In the genomic region with DNA sequence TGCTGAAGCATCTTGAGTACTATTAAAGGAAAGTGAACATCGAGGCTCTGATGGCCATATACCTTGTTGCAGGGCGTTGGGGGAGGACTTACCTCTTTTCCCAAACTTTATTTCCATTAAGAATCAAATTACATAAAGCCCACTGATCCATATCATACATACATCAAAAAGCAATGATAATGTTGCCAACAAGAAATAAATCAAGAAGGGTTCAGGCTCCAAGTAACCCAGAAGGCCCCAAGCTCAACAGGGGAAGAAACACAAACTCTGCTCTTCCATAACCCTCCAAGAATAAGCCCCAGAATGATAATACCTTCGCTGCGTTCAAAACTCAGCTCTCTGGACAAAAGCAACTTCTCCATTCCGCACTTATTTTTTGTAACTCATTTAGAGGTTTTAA, we compare ENCODE assay signal across 24 cellular contexts. TPM values are rescaled to one million over a fixed set of nuclear protein-coding genes. Genes with fewer than 3 reads are reported as not detected.
DNase-seq lines count a peak whose midpoint lies in the region; ATAC-seq and TF ChIP-seq lines count a peak whose summit lies in the region.
"Had no signal": no experiment of that assay in that cellular context is flagged by ENCODE, and none has a peak within 500 bp of the region (broad histone marks: within the 10 kb centered on the region; RNA-seq: fewer than 3 reads in every experiment).

No MANE protein-coding gene starts in this region.

- 94 to 98% methylated on average over 5 of the region's 5 CpGs for WGBS in GM23248 (ENCODE audit: low coverage in 1 of 2, low lambda C conversion rate in 2 of 2, missing lambda C conversion rate in 2 of 2), 2 experiments
- WGBS in IMR-90 (ENCODE audit: extremely low coverage in 2 of 2, insufficient read length in 1 of 2), 2 experiments = 100% methylated on average over 1 of the region's 5 CpGs; no CpG with 5 or more reads in 1 of the 2 experiments

- H3F3A ChIP-seq in GM23248 (ENCODE audit: insufficient read depth) = peaks cover 8% of the 10 kb centered on the region

- peak overlapping the region; percentile 48; the same call in 1 of the 2 replicates for H2BK20ac ChIP-seq in IMR-90 (ENCODE audit: low read depth, low read length)

- no peaks in the 10 kb centered on the region for H4K20me1 ChIP-seq in GM23248 (ENCODE audit: insufficient read depth)
- H4K20me1 ChIP-seq in IMR-90 (ENCODE audit: insufficient read depth, low read length) = no peaks in the 10 kb centered on the region
- H4K20me1 ChIP-seq: BLaER1 treated with 17β-estradiol and CSF1 and Interleukin-3, amounts not matched to agents 10 nM and 100 nM had no signal

- H3K9me3 ChIP-seq in GM23248 (ENCODE audit: low read depth) (no peaks in the 10 kb centered on the region), IMR-90 (ENCODE audit: control insufficient read depth, insufficient read depth, low read length) (no peaks in the 10 kb centered on the region), SK-N-MC (ENCODE audit: low read depth, low read length) (no peaks in the 10 kb centered on the region)
- H3K9me3 ChIP-seq: A549; BE2C; BLaER1 treated with 17β-estradiol and CSF1 and Interleukin-3, amounts not matched to agents 10 nM and 100 nM had no signal

- no peak overlapping the region for H3K56ac ChIP-seq in IMR-90 (ENCODE audit: extremely low read depth, insufficient read depth, low read length)

- no peak overlapping the region for H3K18ac ChIP-seq in IMR-90 (ENCODE audit: low read depth, low read length)

- TF ChIP-seq RAD21 in IMR-90 (IDR thresholded peaks at IDR 0.05; ENCODE audit: low read length) = no peak

- dilution Hi-C loops in IMR-90 (cut with HindIII; ENCODE audit: low sequenced_read_pairs, unreplicated experiment) = no loop called here

- H3K36me3 Mint-ChIP-seq in mesothelial cell of epicardium (no peaks in the 10 kb centered on the region), MCF 10A (ENCODE audit: insufficient read depth, unreplicated experiment) (no peaks in the 10 kb centered on the region)
- H3K36me3 Mint-ChIP-seq: CD14-positive monocyte; CD8-positive, alpha-beta memory T cell had no signal

- in situ Hi-C loops in GM23248 (cut with MboI) (loop anchor here (25.0 kb wide), 1 partner anchor 393 kb away; no protein-coding TSS in a partner anchor), IMR-90 (cut with MboI; ENCODE audit: low sequenced_read_pairs) (loop anchor here (25.0 kb wide), 2 partner anchors 1443 to 1593 kb away; partner anchors contain the start of gene MEIS1)

- 0 out of 2 replicates have a peak overlapping the region, but pooled peaks have one; percentile 77 for H2AFZ ChIP-seq in GM23248
- H2AFZ ChIP-seq in IMR-90 (replicated peaks; ENCODE audit: low read length, poor library complexity) = no peak overlapping the region

- no peak overlapping the region for H4K5ac ChIP-seq in IMR-90 (ENCODE audit: low read depth, low read length)

- no peaks in the 10 kb centered on the region for H3K9me2 ChIP-seq in GM23248 (ENCODE audit: insufficient read depth)

- H3K23ac ChIP-seq in IMR-90 (ENCODE audit: low read depth, low read length) = no peak overlapping the region

- TF ChIP-seq POLR2A in IMR-90 (IDR thresholded peaks at IDR 0.05; ENCODE audit: low read depth, low read length) = no peak
- TF ChIP-seq POLR2A in GM18505 (IDR thresholded peaks at IDR 0.05; ENCODE audit: borderline replicate concordance, extremely low read depth, insufficient read depth, insufficient read length) = no peak

- CTCF ChIA-PET in IMR-90 (lab: Yijun Ruan, JAX) = interaction anchor here (0.6 to 1.9 kb wide), 3 partner anchors 14 to 190 kb away, joined by 3 to 8 read pairs (median 4); no protein-coding TSS in a partner anchor
- CTCF ChIA-PET in MCF 10A (lab: Yijun Ruan, JAX) = interaction anchor here (0.6 to 1.9 kb wide), 12 partner anchors 33 to 1602 kb away, joined by 3 to 7 read pairs (median 4); no protein-coding TSS in a partner anchor

- H3K27ac Mint-ChIP-seq in mesothelial cell of epicardium = peak overlapping the region; percentile 92
- no peak overlapping the region for H3K27ac Mint-ChIP-seq in MCF 10A (ENCODE audit: low read depth, unreplicated experiment)
- H3K27ac Mint-ChIP-seq: CD14-positive monocyte; CD4-positive, alpha-beta T cell; CD8-positive, alpha-beta memory T cell had no signal

- H3K9ac ChIP-seq in GM23248 (no peak overlapping the region), IMR-90 (ENCODE audit: low read depth, low read length) (no peak overlapping the region), SK-N-MC (ENCODE audit: insufficient read length) (peak overlapping the region; percentile 76)
- H3K9ac ChIP-seq: BLaER1 treated with 17β-estradiol and CSF1 and Interleukin-3, amounts not matched to agents 10 nM and 100 nM had no signal

- H2BK120ac ChIP-seq in IMR-90 (ENCODE audit: low read depth, low read length) = peak overlapping the region; percentile 48

- no peaks in the 10 kb centered on the region for H3K9me1 ChIP-seq in IMR-90 (ENCODE audit: insufficient read depth, low read length)

- H3K4me1 Mint-ChIP-seq in mesothelial cell of epicardium (peaks cover 33% of the 10 kb centered on the region), MCF 10A (ENCODE audit: insufficient read depth, unreplicated experiment) (peaks cover 5% of the 10 kb centered on the region)
- H3K4me1 Mint-ChIP-seq: CD14-positive monocyte; CD8-positive, alpha-beta memory T cell had no signal

- H3K14ac ChIP-seq in IMR-90 (replicated peaks; ENCODE audit: low read depth, low read length) = 0 out of 2 replicates have a peak overlapping the region, but pooled peaks have one; percentile 29

- BruUV-seq in IMR-90 (replicated peaks; lab: Mats Ljungman, UMichigan) (no TSS peak), MCF 10A (replicated peaks; lab: Mats Ljungman, UMichigan) (no TSS peak)

- no peaks in the 10 kb centered on the region for H3K27me3 ChIP-seq in GM23248 (replicated peaks; ENCODE audit: insufficient read depth)
- H3K27me3 ChIP-seq in IMR-90 (ENCODE audit: control insufficient read depth, insufficient read depth, low read length) = no peaks in the 10 kb centered on the region
- H3K27me3 ChIP-seq: BE2C; BLaER1 treated with 17β-estradiol and CSF1 and Interleukin-3, amounts not matched to agents 10 nM and 100 nM had no signal

- H3K79me2 ChIP-seq in GM23248 (ENCODE audit: insufficient read depth) = no peaks in the 10 kb centered on the region

- no peak overlapping the region; the same call in 2 of the 3 replicates for H2BK15ac ChIP-seq in IMR-90 (ENCODE audit: low read depth, low read length)

- H4K91ac ChIP-seq in IMR-90 (ENCODE audit: insufficient read depth, low read depth, low read length) = no peak overlapping the region

- H3K4me2 ChIP-seq in GM23248 (ENCODE audit: unreplicated experiment) (no peak overlapping the region), IMR-90 (ENCODE audit: low read depth, low read length) (no peak overlapping the region)
- H3K4me2 ChIP-seq: BLaER1 treated with 17β-estradiol and CSF1 and Interleukin-3, amounts not matched to agents 10 nM and 100 nM had no signal

- H3K4me3 Mint-ChIP-seq in mesothelial cell of epicardium (no peak overlapping the region), MCF 10A (ENCODE audit: unreplicated experiment) (no peak overlapping the region)
- H3K4me3 Mint-ChIP-seq: CD14-positive monocyte; CD4-positive, alpha-beta T cell; CD8-positive, alpha-beta memory T cell had no signal

- peak overlapping the region; percentile 58; the same call in 1 of the 2 replicates for H3K4ac ChIP-seq in IMR-90 (ENCODE audit: low read depth, low read length)

- H3K4me1 ChIP-seq in GM23248 (ENCODE audit: insufficient read depth) (peaks cover 21% of the 10 kb centered on the region), IMR-90 (ENCODE audit: control insufficient read depth, insufficient read depth, low read length) (no peaks in the 10 kb centered on the region; the same call in 1 of the 2 replicates)
- H3K4me1 ChIP-seq: A549; BE2C; BLaER1 treated with 17β-estradiol and CSF1 and Interleukin-3, amounts not matched to agents 10 nM and 100 nM had no signal

- no peaks in the 10 kb centered on the region for H3K36me3 ChIP-seq in GM23248 (ENCODE audit: low read depth)
- no peaks in the 10 kb centered on the region for H3K36me3 ChIP-seq in IMR-90 (ENCODE audit: control insufficient read depth, insufficient read depth, low read length)
- no peaks in the 10 kb centered on the region for H3K36me3 ChIP-seq in SK-N-MC (ENCODE audit: insufficient read depth, low read length)
- H3K36me3 ChIP-seq: BE2C; BLaER1 treated with 17β-estradiol and CSF1 and Interleukin-3, amounts not matched to agents 10 nM and 100 nM had no signal

- H3K79me1 ChIP-seq in IMR-90 (ENCODE audit: low read depth in 1 of 2, low read length in 2 of 2) = no peaks in the 10 kb centered on the region

- H4K8ac ChIP-seq in IMR-90 (ENCODE audit: low read depth in 2 of 2, low read length in 2 of 2) = peak overlapping the region in 1 of 2 experiments; percentile 37; a peak in 1 of 4 replicates

- H3K27me3 Mint-ChIP-seq in mesothelial cell of epicardium (ENCODE audit: low read depth) (no peaks in the 10 kb centered on the region), MCF 10A (ENCODE audit: insufficient read depth, unreplicated experiment) (no peaks in the 10 kb centered on the region)

- TF ChIP-seq CTCF in IMR-90 (conservative IDR thresholded peaks at IDR 0.05; ENCODE audit: low read depth, low read length) (no peak), mesothelial cell of epicardium (IDR thresholded peaks at IDR 0.05; ENCODE audit: unreplicated experiment) (no peak), MCF 10A (IDR thresholded peaks at IDR 0.05; ENCODE audit: unreplicated experiment) (no peak)

- intact Hi-C loops in IMR-90 (cut with micrococcal nuclease) (loop anchor here (2.0 to 10.0 kb wide), 6 partner anchors 298 to 1603 kb away; no protein-coding TSS in a partner anchor), MCF 10A (cut with micrococcal nuclease) (loop anchor here (2.0 to 5.0 kb wide), 5 partner anchors 553 to 1454 kb away; no protein-coding TSS in a partner anchor)

- no peak overlapping the region for H3K27ac ChIP-seq in GM23248
- H3K27ac ChIP-seq in IMR-90 (ENCODE audit: insufficient read depth, low read length) = no peak overlapping the region
- peak overlapping the region; percentile 95 for H3K27ac ChIP-seq in SK-N-MC
- H3K27ac ChIP-seq: A549; BLaER1 treated with 17β-estradiol and CSF1 and Interleukin-3, amounts not matched to agents 10 nM and 100 nM had no signal

- no peak overlapping the region for H3K4me3 ChIP-seq in GM23248
- H3K4me3 ChIP-seq in IMR-90 (ENCODE audit: insufficient read depth, low read depth, low read length) = no peak overlapping the region
- H3K4me3 ChIP-seq in SK-N-MC = no peak overlapping the region; the same call in 1 of the 2 replicates
- H3K4me3 ChIP-seq: A549; BLaER1 treated with 17β-estradiol and CSF1 and Interleukin-3, amounts not matched to agents 10 nM and 100 nM; GM12878 had no signal

- peaks cover 10% of the 10 kb centered on the region for H3K9me3 Mint-ChIP-seq in mesothelial cell of epicardium
- no peaks in the 10 kb centered on the region for H3K9me3 Mint-ChIP-seq in MCF 10A (ENCODE audit: unreplicated experiment)
- H3K9me3 Mint-ChIP-seq: CD14-positive monocyte; CD4-positive, alpha-beta T cell; CD8-positive, alpha-beta memory T cell had no signal

- POLR2A ChIA-PET in IMR-90 (lab: Charles Lee; ENCODE audit: unreplicated experiment) (interaction anchor here (0.5 kb wide), 1 partner anchor 430 kb away, joined by 4 read pairs; no protein-coding TSS in a partner anchor), MCF 10A (lab: Yijun Ruan, JAX) (interaction anchor here (0.7 to 2.3 kb wide), 12 partner anchors 10 to 1596 kb away, joined by 3 to 15 read pairs (median 4); no protein-coding TSS in a partner anchor)

- no peak for DNase-seq in GM23248
- no peak for DNase-seq in IMR-90
- no peak for DNase-seq in SK-N-MC (ENCODE audit: low read depth, low spot score)
- no peak for DNase-seq in mesothelial cell of epicardium (ENCODE audit: low spot score in 2 of 2, unreplicated experiment in 2 of 2)
- DNase-seq in MCF 10A (ENCODE audit: unreplicated experiment) = no peak
- DNase-seq: 8988T; ACHN; AML-193; BE2C; CD4-positive, alpha-beta T cell; CD8-positive, alpha-beta memory T cell; DMS 273 treated with DMSO at 0.1 percent for 48 hours; DMS79; EL; GDM1; H7; HCEC 1CT had no signal

- ATAC-seq in IMR-90 (ENCODE audit: low read depth) (no peak), GM18505 (IDR thresholded peaks at IDR 0.05; ENCODE audit: unreplicated experiment) (no peak), GM18498 (IDR thresholded peaks at IDR 0.05; ENCODE audit: unreplicated experiment) (no peak), GM18867 (IDR thresholded peaks at IDR 0.05; ENCODE audit: unreplicated experiment) (no peak)
- ATAC-seq: A549, GM12878 had no signal

- H2AK5ac ChIP-seq in IMR-90 (ENCODE audit: low read depth, low read length) = no peak overlapping the region

- H2AK9ac ChIP-seq in IMR-90 (replicated peaks; ENCODE audit: low read depth, low read length, poor library complexity) = no peak overlapping the region

- H2BK5ac ChIP-seq in IMR-90 (ENCODE audit: low read depth, low read length, poor library complexity, severe bottlenecking) = no peak overlapping the region

RNA-seq across cellular contexts. Expression of gene C1D, which starts 32.3 kb away (rescaled TPM):
- total RNA-seq in GM23248 (2014; rRNA removed; shearing (Covaris generic)) = 48.3 and 65.3 TPM in 2 replicates
- polyA plus RNA-seq in GM23248 (2016; fragmentation: Nextera tagmentation; extraction: Ambion mirVana) = 28.6 and 32.5 TPM in 2 replicates
- 2.7 and 13.6 TPM in 2 replicates for total RNA-seq in IMR-90 (2012; rRNA removed)
- 14.3 and 16.7 TPM in 2 replicates for polyA plus RNA-seq in IMR-90 (2012; rRNA removed)
- polyA plus RNA-seq in IMR-90 (2012; cell fraction: cytosol; rRNA removed) = 1.7 and 3.4 TPM in 2 replicates
- polyA plus RNA-seq in IMR-90 (2012; cell fraction: nucleus; rRNA removed; ENCODE audit: low replicate concordance) = 0.37 and 7.2 TPM in 2 replicates
- 20.5 to 23.6 TPM (median 22.4 TPM) in 3 replicates for total RNA-seq in mesothelial cell of epicardium
- total RNA-seq in MCF 10A (2022) = 17.4 and 22.4 TPM in 2 replicates
